ENCODE assay signal across 31 cellular contexts in genomic region chr2:144675331-144675730, GRCh38.
"Had no signal": no experiment of that assay in that cellular context is flagged by ENCODE, and none has a peak within 500 bp of the region (broad histone marks: within the 10 kb centered on the region; RNA-seq: fewer than 3 reads in every experiment).

No MANE protein-coding gene starts in this region.

- H3K9me3 Mint-ChIP-seq: activated CD4-positive, alpha-beta memory T cell treated with anti-CD3 and anti-CD28 coated beads, Interleukin-2, amount 10 ng/mL, durations not matched to agents 7 days and 5 days; activated CD4-positive, alpha-beta T cell treated with anti-CD3 and anti-CD28 coated beads, Interleukin-2, amount 10 ng/mL, durations not matched to agents 24 days and 14 days; activated T-cell treated with anti-CD3 and anti-CD28 coated beads, Interleukin-2, amount 50 U/mL, for 4 hours; activated T-helper 17 cell treated with anti-CD3 and anti-CD28 coated beads, Interleukin-2, amount 50 U/mL, for 72 hours; endodermal cell; T-helper 2 cell treated with Interferon-gamma antibody and Interleukin-4, amounts not matched to agents 5 μg/mL and 100 μg/mL, for 36 hours had no signal

- H3K9me3 ChIP-seq: body of pancreas, colonic mucosa had no signal

- H3K27me3 Mint-ChIP-seq: activated CD4-positive, alpha-beta T cell treated with anti-CD3 and anti-CD28 coated beads for 36 hours; activated CD4-positive, alpha-beta T cell treated with anti-CD3 and anti-CD28 coated beads, Interleukin-2, amount 10 ng/mL, durations not matched to agents 24 days and 14 days; activated naive CD8-positive, alpha-beta T cell; activated T-helper 17 cell treated with anti-CD3 and anti-CD28 coated beads, Interleukin-2, amount 50 U/mL, for 72 hours; T-helper 17 cell had no signal

- H3K4me1 ChIP-seq: body of pancreas, colonic mucosa had no signal

- H3K27ac Mint-ChIP-seq: activated CD4-positive, alpha-beta memory T cell treated with anti-CD3 and anti-CD28 coated beads, Interleukin-2, amount 10 ng/mL, durations not matched to agents 7 days and 5 days; activated CD4-positive, alpha-beta T cell treated with anti-CD3 and anti-CD28 coated beads for 36 hours; activated CD4-positive, alpha-beta T cell treated with anti-CD3 and anti-CD28 coated beads, Interleukin-2, amount 10 ng/mL, durations not matched to agents 24 days and 14 days; activated naive CD8-positive, alpha-beta T cell; activated T-helper 17 cell treated with anti-CD3 and anti-CD28 coated beads, Interleukin-2, amount 50 U/mL, for 72 hours; endodermal cell; T-helper 17 cell; T-helper 2 cell treated with Interferon-gamma antibody and Interleukin-4, amounts not matched to agents 5 μg/mL and 100 μg/mL, for 36 hours had no signal

- ATAC-seq: activated CD4-positive, alpha-beta T cell treated with anti-CD3 and anti-CD28 coated beads for 36 hours; activated T-cell treated with anti-CD3 and anti-CD28 coated beads, Interleukin-2, amount 50 U/mL, for 4 hours; activated T-helper 17 cell treated with anti-CD3 and anti-CD28 coated beads, Interleukin-2, amount 50 U/mL, for 72 hours; body of pancreas; esophagus mucosa; T-helper 17 cell had no signal

- H3K36me3 Mint-ChIP-seq: activated naive CD8-positive, alpha-beta T cell had no signal

- H3K36me3 ChIP-seq: colonic mucosa had no signal

- H3K4me1 Mint-ChIP-seq: activated CD4-positive, alpha-beta memory T cell treated with anti-CD3 and anti-CD28 coated beads, Interleukin-2, amount 10 ng/mL, durations not matched to agents 7 days and 5 days; activated CD4-positive, alpha-beta T cell treated with anti-CD3 and anti-CD28 coated beads for 36 hours; activated CD4-positive, alpha-beta T cell treated with anti-CD3 and anti-CD28 coated beads, Interleukin-2, amount 10 ng/mL, durations not matched to agents 24 days and 14 days; activated T-helper 17 cell treated with anti-CD3 and anti-CD28 coated beads, Interleukin-2, amount 50 U/mL, for 72 hours; endodermal cell; T-helper 17 cell had no signal

- H3K27me3 ChIP-seq: body of pancreas, colonic mucosa, dorsolateral prefrontal cortex had no signal

- FAIRE-seq: frontal cortex had no signal

- H3K4me3 ChIP-seq: body of pancreas, colonic mucosa, dorsolateral prefrontal cortex had no signal

- H3K27ac ChIP-seq: body of pancreas, colonic mucosa, dorsolateral prefrontal cortex had no signal

- DNase-seq: activated CD4-positive, alpha-beta memory T cell treated with anti-CD3 and anti-CD28 coated beads, Interleukin-2, amount 10 ng/mL, durations not matched to agents 7 days and 5 days; activated CD4-positive, alpha-beta T cell treated with anti-CD3 and anti-CD28 coated beads for 36 hours; activated CD4-positive, alpha-beta T cell treated with anti-CD3 and anti-CD28 coated beads, Interleukin-2, amount 10 ng/mL, durations not matched to agents 24 days and 14 days; activated CD4-positive, CD25-positive, alpha-beta regulatory T cell; activated CD4-positive, CD25-positive, alpha-beta regulatory T cell treated with anti-CD3 and anti-CD28 coated beads, Interleukin-2, amount 50 U/mL, for 72 hours; activated CD8-positive, alpha-beta memory T cell treated with anti-CD3 and anti-CD28 coated beads, Interleukin-2, amount 50 U/mL, for 48 hours; activated effector memory CD4-positive, alpha-beta T cell treated with Interleukin-2 at 50 U/mL for 16 hours; activated gamma-delta T cell treated with Interleukin-2 at 50 U/mL for 16 hours; activated naive CD4-positive, alpha-beta T cell treated with anti-CD3 and anti-CD28 coated beads, Interleukin-2, amount 50 U/mL, for 16 hours; activated naive CD4-positive, alpha-beta T cell treated with Interleukin-2 at 50 U/mL for 16 hours; activated T-cell treated with anti-CD3 and anti-CD28 coated beads for 4 hours; activated T-cell treated with anti-CD3 and anti-CD28 coated beads, Interleukin-2, amount 50 U/mL, for 4 hours; amniotic stem cell; anterior cingulate cortex; body of pancreas; caudate nucleus; cerebellar nuclear complex; colonic mucosa; dorsolateral prefrontal cortex; effector memory CD4-positive, alpha-beta T cell; endodermal cell; foreskin fibroblast; head of caudate nucleus; T-helper 1 cell; T-helper 17 cell; T1000 had no signal

- H3K4me3 Mint-ChIP-seq: activated CD4-positive, alpha-beta memory T cell treated with anti-CD3 and anti-CD28 coated beads, Interleukin-2, amount 10 ng/mL, durations not matched to agents 7 days and 5 days; activated CD4-positive, alpha-beta T cell treated with anti-CD3 and anti-CD28 coated beads for 36 hours; activated CD4-positive, alpha-beta T cell treated with anti-CD3 and anti-CD28 coated beads, Interleukin-2, amount 10 ng/mL, durations not matched to agents 24 days and 14 days; activated naive CD8-positive, alpha-beta T cell; activated T-cell treated with anti-CD3 and anti-CD28 coated beads, Interleukin-2, amount 50 U/mL, for 4 hours; activated T-helper 17 cell treated with anti-CD3 and anti-CD28 coated beads, Interleukin-2, amount 50 U/mL, for 72 hours; endodermal cell; T-helper 17 cell; T-helper 2 cell treated with Interferon-gamma antibody and Interleukin-4, amounts not matched to agents 5 μg/mL and 100 μg/mL, for 36 hours had no signal
